ENCODE assay signal across 1 cellular context in the genomic region with DNA sequence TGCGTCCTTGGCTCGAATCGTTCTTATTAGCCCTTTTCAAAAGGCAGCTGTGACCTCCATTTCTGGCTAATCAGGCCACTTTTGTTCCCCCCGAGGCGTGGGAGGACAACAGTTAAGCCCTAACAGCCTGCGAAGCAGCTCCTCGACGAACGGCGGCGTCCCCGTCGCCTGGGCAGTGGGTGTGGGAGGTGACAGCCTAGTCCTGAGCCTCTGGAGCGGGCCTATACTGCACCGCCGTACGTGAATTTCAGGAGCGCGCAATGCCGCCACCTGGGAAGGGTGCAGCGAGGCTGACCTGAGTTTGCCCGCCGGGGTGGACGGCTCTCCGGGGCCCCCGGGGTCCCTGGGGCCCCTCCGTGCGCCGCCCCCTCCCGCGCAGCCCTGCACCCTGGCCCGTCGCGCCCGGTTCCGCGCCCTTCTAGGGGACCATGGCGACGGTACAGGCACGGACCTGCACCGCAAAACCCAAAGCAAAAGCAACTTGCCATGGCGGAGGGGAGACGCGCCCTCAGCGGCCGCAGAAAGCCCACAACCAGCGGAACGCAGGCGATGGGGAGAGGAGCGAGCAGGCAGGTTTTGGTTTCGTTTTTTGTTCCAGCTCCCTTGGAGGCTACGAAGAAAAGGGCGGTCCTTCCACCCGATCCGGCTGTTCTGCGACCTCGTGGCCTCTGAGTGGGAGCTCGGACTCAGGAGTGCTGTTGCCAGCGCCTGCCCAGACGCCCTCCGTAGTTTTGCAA.
TF ChIP-seq lines count a peak whose summit lies in the region.

TSS of gene RBM43 (minus strand) at position 624 of the 737 bp plus-strand sequence. CDS start at position 488, 136 bp downstream.

TF ChIP-seq in HepG2, 621 proteins besides CTCF, POLR2A, EP300 and RAD21 (continued from another document and continues in another):
- TF ChIP-seq THAP9 (CRISPR knock-in tag; IDR thresholded peaks at IDR 0.05; ENCODE audit: borderline replicate concordance) (peak; percentile 29; the same call in 1 of the 2 replicates), KDM5A (IDR thresholded peaks at IDR 0.05; ENCODE audit: borderline replicate concordance, low read length) (no peak), TAF15 (IDR thresholded peaks at IDR 0.05; ENCODE audit: low read depth, low read length, poor library complexity, severe bottlenecking) (peak; percentile 93), E2F2 (CRISPR knock-in tag; IDR thresholded peaks at IDR 0.05; ENCODE audit: borderline replicate concordance) (peak; percentile 18; the same call in 1 of the 2 replicates), ARNT2 (CRISPR knock-in tag; IDR thresholded peaks at IDR 0.05; ENCODE audit: low read depth) (peak; percentile 67; the same call in 1 of the 2 replicates), NONO (IDR thresholded peaks at IDR 0.05) (no peak), NONO (CRISPR knock-in tag; conservative IDR thresholded peaks at IDR 0.05) (0 out of 2 replicates have a peak, but pooled peaks have one; percentile 18), ZNF382 (CRISPR knock-in tag; IDR thresholded peaks at IDR 0.05; ENCODE audit: borderline replicate concordance) (no peak), ZNF431 (CRISPR knock-in tag; IDR thresholded peaks at IDR 0.05; ENCODE audit: borderline replicate concordance, low read depth) (0 out of 2 replicates have a peak, but pooled peaks have one; percentile 78), MEF2D (CRISPR knock-in tag; IDR thresholded peaks at IDR 0.05) (peak; percentile 71), NR2C2 (CRISPR knock-in tag; IDR thresholded peaks at IDR 0.05; ENCODE audit: borderline replicate concordance) (0 out of 2 replicates have a peak, but pooled peaks have one; percentile 41), HIVEP1 (CRISPR knock-in tag; IDR thresholded peaks at IDR 0.05) (0 out of 2 replicates have a peak, but pooled peaks have one; percentile 53), ZNF160 (CRISPR knock-in tag; IDR thresholded peaks at IDR 0.05) (peak; percentile 71; the same call in 1 of the 2 replicates), ZBTB10 (CRISPR knock-in tag; IDR thresholded peaks at IDR 0.05; ENCODE audit: borderline replicate concordance) (0 out of 2 replicates have a peak, but pooled peaks have one; percentile 24), KLF9 (CRISPR knock-in tag; IDR thresholded peaks at IDR 0.05; ENCODE audit: low read depth) (no peak), ZNF251 (CRISPR knock-in tag; IDR thresholded peaks at IDR 0.05) (peak; percentile 45; the same call in 1 of the 2 replicates), ZNF788 (CRISPR knock-in tag; IDR thresholded peaks at IDR 0.05; ENCODE audit: borderline replicate concordance) (peak; percentile 83; the same call in 1 of the 2 replicates), ZFP82 (CRISPR knock-in tag; IDR thresholded peaks at IDR 0.05; ENCODE audit: borderline replicate concordance) (no peak), NCOA1 (CRISPR knock-in tag; IDR thresholded peaks at IDR 0.05) (peak; percentile 96), U2AF1 (optimal IDR thresholded peaks at IDR 0.05; ENCODE audit: low read depth, low read length) (no peak), RFX5 (IDR thresholded peaks at IDR 0.05; ENCODE audit: low read depth, low read length) (no peak)
- TF ChIP-seq, protein P1, sequence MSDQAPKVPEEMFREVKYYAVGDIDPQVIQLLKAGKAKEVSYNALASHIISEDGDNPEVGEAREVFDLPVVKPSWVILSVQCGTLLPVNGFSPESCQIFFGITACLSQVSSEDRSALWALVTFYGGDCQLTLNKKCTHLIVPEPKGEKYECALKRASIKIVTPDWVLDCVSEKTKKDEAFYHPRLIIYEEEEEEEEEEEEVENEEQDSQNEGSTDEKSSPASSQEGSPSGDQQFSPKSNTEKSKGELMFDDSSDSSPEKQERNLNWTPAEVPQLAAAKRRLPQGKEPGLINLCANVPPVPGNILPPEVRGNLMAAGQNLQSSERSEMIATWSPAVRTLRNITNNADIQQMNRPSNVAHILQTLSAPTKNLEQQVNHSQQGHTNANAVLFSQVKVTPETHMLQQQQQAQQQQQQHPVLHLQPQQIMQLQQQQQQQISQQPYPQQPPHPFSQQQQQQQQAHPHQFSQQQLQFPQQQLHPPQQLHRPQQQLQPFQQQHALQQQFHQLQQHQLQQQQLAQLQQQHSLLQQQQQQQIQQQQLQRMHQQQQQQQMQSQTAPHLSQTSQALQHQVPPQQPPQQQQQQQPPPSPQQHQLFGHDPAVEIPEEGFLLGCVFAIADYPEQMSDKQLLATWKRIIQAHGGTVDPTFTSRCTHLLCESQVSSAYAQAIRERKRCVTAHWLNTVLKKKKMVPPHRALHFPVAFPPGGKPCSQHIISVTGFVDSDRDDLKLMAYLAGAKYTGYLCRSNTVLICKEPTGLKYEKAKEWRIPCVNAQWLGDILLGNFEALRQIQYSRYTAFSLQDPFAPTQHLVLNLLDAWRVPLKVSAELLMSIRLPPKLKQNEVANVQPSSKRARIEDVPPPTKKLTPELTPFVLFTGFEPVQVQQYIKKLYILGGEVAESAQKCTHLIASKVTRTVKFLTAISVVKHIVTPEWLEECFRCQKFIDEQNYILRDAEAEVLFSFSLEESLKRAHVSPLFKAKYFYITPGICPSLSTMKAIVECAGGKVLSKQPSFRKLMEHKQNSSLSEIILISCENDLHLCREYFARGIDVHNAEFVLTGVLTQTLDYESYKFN (CRISPR knock-in tag; conservative IDR thresholded peaks at IDR 0.05): peak; percentile 50
- TF ChIP-seq, protein P2, sequence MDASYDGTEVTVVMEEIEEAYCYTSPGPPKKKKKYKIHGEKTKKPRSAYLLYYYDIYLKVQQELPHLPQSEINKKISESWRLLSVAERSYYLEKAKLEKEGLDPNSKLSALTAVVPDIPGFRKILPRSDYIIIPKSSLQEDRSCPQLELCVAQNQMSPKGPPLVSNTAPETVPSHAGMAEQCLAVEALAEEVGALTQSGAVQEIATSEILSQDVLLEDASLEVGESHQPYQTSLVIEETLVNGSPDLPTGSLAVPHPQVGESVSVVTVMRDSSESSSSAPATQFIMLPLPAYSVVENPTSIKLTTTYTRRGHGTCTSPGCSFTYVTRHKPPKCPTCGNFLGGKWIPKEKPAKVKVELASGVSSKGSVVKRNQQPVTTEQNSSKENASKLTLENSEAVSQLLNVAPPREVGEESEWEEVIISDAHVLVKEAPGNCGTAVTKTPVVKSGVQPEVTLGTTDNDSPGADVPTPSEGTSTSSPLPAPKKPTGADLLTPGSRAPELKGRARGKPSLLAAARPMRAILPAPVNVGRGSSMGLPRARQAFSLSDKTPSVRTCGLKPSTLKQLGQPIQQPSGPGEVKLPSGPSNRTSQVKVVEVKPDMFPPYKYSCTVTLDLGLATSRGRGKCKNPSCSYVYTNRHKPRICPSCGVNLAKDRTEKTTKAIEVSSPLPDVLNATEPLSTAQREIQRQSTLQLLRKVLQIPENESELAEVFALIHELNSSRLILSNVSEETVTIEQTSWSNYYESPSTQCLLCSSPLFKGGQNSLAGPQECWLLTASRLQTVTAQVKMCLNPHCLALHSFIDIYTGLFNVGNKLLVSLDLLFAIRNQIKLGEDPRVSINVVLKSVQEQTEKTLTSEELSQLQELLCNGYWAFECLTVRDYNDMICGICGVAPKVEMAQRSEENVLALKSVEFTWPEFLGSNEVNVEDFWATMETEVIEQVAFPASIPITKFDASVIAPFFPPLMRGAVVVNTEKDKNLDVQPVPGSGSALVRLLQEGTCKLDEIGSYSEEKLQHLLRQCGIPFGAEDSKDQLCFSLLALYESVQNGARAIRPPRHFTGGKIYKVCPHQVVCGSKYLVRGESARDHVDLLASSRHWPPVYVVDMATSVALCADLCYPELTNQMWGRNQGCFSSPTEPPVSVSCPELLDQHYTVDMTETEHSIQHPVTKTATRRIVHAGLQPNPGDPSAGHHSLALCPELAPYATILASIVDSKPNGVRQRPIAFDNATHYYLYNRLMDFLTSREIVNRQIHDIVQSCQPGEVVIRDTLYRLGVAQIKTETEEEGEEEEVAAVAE (CRISPR knock-in tag; IDR thresholded peaks at IDR 0.05; ENCODE audit: borderline replicate concordance): no peak
- TF ChIP-seq, protein P3, sequence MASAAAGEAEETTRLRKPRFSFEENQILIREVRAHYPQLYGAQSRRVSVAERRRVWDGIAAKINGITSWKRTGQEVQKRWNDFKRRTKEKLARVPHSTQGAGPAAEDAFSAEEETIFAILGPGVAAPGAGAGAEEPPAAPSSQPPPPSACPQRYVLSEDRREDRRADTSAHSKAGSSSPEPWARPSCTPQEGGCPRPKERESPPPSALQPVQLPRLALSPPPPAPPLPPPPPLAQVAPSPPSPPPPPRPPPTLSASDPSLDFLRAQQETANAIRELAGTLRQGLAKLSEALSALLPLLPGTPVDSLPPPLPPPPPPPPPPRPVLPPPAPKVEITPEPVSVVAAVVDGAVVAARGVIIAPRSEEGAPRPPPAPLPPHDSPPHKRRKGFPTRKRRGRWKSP (CRISPR knock-in tag; IDR thresholded peaks at IDR 0.05): peak; percentile 69
- TF ChIP-seq, protein P4, sequence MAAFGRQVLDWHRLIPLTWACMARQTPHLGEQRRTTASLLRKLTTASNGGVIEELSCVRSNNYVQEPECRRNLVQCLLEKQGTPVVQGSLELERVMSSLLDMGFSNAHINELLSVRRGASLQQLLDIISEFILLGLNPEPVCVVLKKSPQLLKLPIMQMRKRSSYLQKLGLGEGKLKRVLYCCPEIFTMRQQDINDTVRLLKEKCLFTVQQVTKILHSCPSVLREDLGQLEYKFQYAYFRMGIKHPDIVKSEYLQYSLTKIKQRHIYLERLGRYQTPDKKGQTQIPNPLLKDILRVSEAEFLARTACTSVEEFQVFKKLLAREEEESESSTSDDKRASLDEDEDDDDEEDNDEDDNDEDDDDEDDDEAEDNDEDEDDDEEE (CRISPR knock-in tag; IDR thresholded peaks at IDR 0.05): 0 out of 2 replicates have a peak, but pooled peaks have one; percentile 53
- TF ChIP-seq, protein P5, sequence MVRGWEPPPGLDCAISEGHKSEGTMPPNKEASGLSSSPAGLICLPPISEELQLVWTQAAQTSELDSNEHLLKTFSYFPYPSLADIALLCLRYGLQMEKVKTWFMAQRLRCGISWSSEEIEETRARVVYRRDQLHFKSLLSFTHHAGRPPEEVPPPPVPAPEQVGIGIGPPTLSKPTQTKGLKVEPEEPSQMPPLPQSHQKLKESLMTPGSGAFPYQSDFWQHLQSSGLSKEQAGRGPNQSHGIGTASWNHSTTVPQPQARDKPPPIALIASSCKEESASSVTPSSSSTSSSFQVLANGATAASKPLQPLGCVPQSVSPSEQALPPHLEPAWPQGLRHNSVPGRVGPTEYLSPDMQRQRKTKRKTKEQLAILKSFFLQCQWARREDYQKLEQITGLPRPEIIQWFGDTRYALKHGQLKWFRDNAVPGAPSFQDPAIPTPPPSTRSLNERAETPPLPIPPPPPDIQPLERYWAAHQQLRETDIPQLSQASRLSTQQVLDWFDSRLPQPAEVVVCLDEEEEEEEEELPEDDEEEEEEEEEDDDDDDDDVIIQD (CRISPR knock-in tag; IDR thresholded peaks at IDR 0.05; ENCODE audit: low read depth): 0 out of 2 replicates have a peak, but pooled peaks have one; percentile 6
